In genomic region chr17:50297407-50297865, GRCh38 we compare ENCODE assay signal across 8 cellular contexts. TPM values are rescaled to one million over a fixed set of nuclear protein-coding genes. Genes with fewer than 3 reads are reported as not detected.
DNase-seq lines count a peak whose midpoint lies in the region; ATAC-seq, FAIRE-seq and TF ChIP-seq lines count a peak whose summit lies in the region.

No MANE protein-coding gene starts in this region.

- H3K27me3 Mint-ChIP-seq in activated B cell treated with CpG ODN at 0.5 μM for 24 hours = peaks cover 17% of the 10 kb centered on the region

- H3K4me2 ChIP-seq in A549 = no peak overlapping the region

- H3K36me3 Mint-ChIP-seq in activated B cell treated with CpG ODN at 0.5 μM for 24 hours (ENCODE audit: low read depth) = no peaks in the 10 kb centered on the region

- ATAC-seq in A549 = peak; percentile 93 to 99
- ATAC-seq in GM18909 (IDR thresholded peaks at IDR 0.05; ENCODE audit: poor library complexity, unreplicated experiment) = peak; percentile 57
- peak; percentile 100 for ATAC-seq in activated B cell treated with CpG ODN at 0.5 μM for 24 hours (ENCODE audit: low read depth)
- no peak for ATAC-seq in GM18511 (IDR thresholded peaks at IDR 0.05; ENCODE audit: unreplicated experiment)

- no peak for TF ChIP-seq EP300 in A549 (IDR thresholded peaks at IDR 0.05)

- intact Hi-C loops in activated B cell treated with CpG ODN at 0.5 μM for 24 hours (cut with micrococcal nuclease) (loop anchor here (1.0 to 10.0 kb wide), 6 partner anchors 24 to 433 kb away; no protein-coding TSS in a partner anchor), breast epithelium (cut with DNase I; ENCODE audit: low total_unique reads) (no loop called here)

- no peaks in the 10 kb centered on the region for H3K27me3 ChIP-seq in breast epithelium

- no peaks in the 10 kb centered on the region for H3K9me3 Mint-ChIP-seq in activated B cell treated with CpG ODN at 0.5 μM for 24 hours

- peak; percentile 100 for TF ChIP-seq RAD21 in A549 (conservative IDR thresholded peaks at IDR 0.05 in 1 of 2, IDR thresholded peaks at IDR 0.05 in 1 of 2)

- H3K4me3 Mint-ChIP-seq in activated B cell treated with CpG ODN at 0.5 μM for 24 hours = no peak overlapping the region

- no peaks in the 10 kb centered on the region for H3K4me1 Mint-ChIP-seq in activated B cell treated with CpG ODN at 0.5 μM for 24 hours

- H3K27ac Mint-ChIP-seq in activated B cell treated with CpG ODN at 0.5 μM for 24 hours = no peak overlapping the region

- peak; percentile 99 for TF ChIP-seq CTCF in A549 (IDR thresholded peaks at IDR 0.05)
- TF ChIP-seq CTCF in activated B cell treated with CpG ODN at 0.5 μM for 24 hours (IDR thresholded peaks at IDR 0.05) = peak; percentile 21
- peak; percentile 82 to 98 (median 94) for TF ChIP-seq CTCF in breast epithelium (IDR thresholded peaks at IDR 0.05)

- no peaks in the 10 kb centered on the region for H3K36me3 ChIP-seq in breast epithelium

- POLR2A ChIA-PET in A549 (lab: Yijun Ruan, JAX) = no interaction called here
- POLR2A ChIA-PET in activated B cell treated with CpG ODN at 0.5 μM for 24 hours (lab: Charles Lee) = interaction anchor here (0.6 to 1.0 kb wide), 3 partner anchors 100 to 181 kb away, joined by 3 to 5 read pairs (median 5); partner anchors contain the start of gene LRRC59

- peak; percentile 81 to 90 for DNase-seq in A549 (ENCODE audit: low read depth in 1 of 2, low spot score in 1 of 2)
- peak; percentile 63 for DNase-seq in NCI-H2171 (lab: John Stamatoyannopoulos, UW)
- peak; percentile 67 for DNase-seq in activated B cell treated with CpG ODN at 0.5 μM for 24 hours
- DNase-seq in breast epithelium (ENCODE audit: low spot score in 2 of 2) = peak; percentile 80 to 89
- peak; percentile 81 for DNase-seq in kidney tubule cell (ENCODE audit: low spot score)
- peak; percentile 82 to 87 for DNase-seq in stimulated activated CD4-positive, alpha-beta T cell treated with anti-CD3 and anti-CD28 coated beads, Interleukin-2, amount 100 ng/mL, for 48 hours

- WGBS in A549 (ENCODE audit: missing lambda C conversion rate) = 15% methylated on average over 7 of the region's 7 CpGs

- H3K4me3 ChIP-seq in A549 (no peak overlapping the region), breast epithelium (no peak overlapping the region)

- H3K9me3 ChIP-seq in A549 (no peaks in the 10 kb centered on the region), breast epithelium (no peaks in the 10 kb centered on the region)

- CTCF ChIA-PET in A549 (lab: Yijun Ruan, JAX) (interaction anchor here (0.6 to 46.2 kb wide), 63 partner anchors 2 to 554 kb away, joined by 3 to 1256 read pairs (median 4); partner anchors contain the start of genes COL1A1, PDK2, SGCA and TMEM92), activated B cell treated with CpG ODN at 0.5 μM for 24 hours (lab: Charles Lee) (interaction anchor here (0.7 to 8.3 kb wide), 14 partner anchors 9 to 299 kb away, joined by 3 to 98 read pairs (median 4); partner anchors contain the start of genes COL1A1 and PDK2)

- no peak for FAIRE-seq in A549 (lab: Jason Lieb, UNC)

- no peak overlapping the region for H3K27ac ChIP-seq in A549
- H3K27ac ChIP-seq in breast epithelium = no peak overlapping the region

- H3K4me1 ChIP-seq in A549 = no peaks in the 10 kb centered on the region
- no peaks in the 10 kb centered on the region for H3K4me1 ChIP-seq in breast epithelium

- TF ChIP-seq POLR2A in A549 (IDR thresholded peaks at IDR 0.05; ENCODE audit: low read length) (no peak), breast epithelium (IDR thresholded peaks at IDR 0.05) (no peak)

TF ChIP-seq in A549, 52 proteins besides CTCF, POLR2A, EP300 and RAD21:
- 0 out of 2 replicates have a peak, but pooled peaks have one; percentile 49 for TF ChIP-seq MAZ (IDR thresholded peaks at IDR 0.05; ENCODE audit: borderline replicate concordance, low read depth, low read length)
- TF ChIP-seq SMC3 (IDR thresholded peaks at IDR 0.05) = peak; percentile 100
- TF ChIP-seq CEBPB (IDR thresholded peaks at IDR 0.05) = no peak
- no peak for TF ChIP-seq TFCP2L1 (CRISPR knock-in tag; IDR thresholded peaks at IDR 0.05)
- TF ChIP-seq JUN (IDR thresholded peaks at IDR 0.05) = no peak

RNA-seq across cellular contexts. Expression of gene TMEM92, which starts 23.2 kb away (rescaled TPM):
- polyA plus RNA-seq in A549 (2011; rRNA removed) = 10.3 and 11.9 TPM in 2 replicates
- polyA plus RNA-seq in A549 (2012; cell fraction: cytosol; rRNA removed) = 14.4 and 16.7 TPM in 2 replicates
- 17.9 and 18.6 TPM in 2 replicates for polyA plus RNA-seq in A549 (2012; cell fraction: nucleus; rRNA removed)
- polyA plus RNA-seq in A549 (2017; fragmentation: RNase III; extraction: RNeasy Plus Mini Kit Qiagen cat#74134 plus additional on column Dnase treatment) = 22.7 to 27.5 TPM (median 25.1 TPM) in 3 replicates
- polyA minus RNA-seq in A549 (2011; rRNA and poly(A)+ RNA removed) = 11.4 and 13.0 TPM in 2 replicates
- not detected in 2 replicates for total RNA-seq in activated B cell treated with CpG ODN at 0.5 μM for 24 hours
- total RNA-seq in breast epithelium = under 1 TPM in 1 of 3 donors, not detected in 2; 0.33 TPM

RNA-seq across cellular contexts. Expression of gene XYLT2, which starts 48.5 kb away (rescaled TPM):
- 9.7 and 10.5 TPM in 2 replicates for polyA plus RNA-seq in A549 (2011; rRNA removed)
- 14.3 and 19.8 TPM in 2 replicates for polyA plus RNA-seq in A549 (2012; cell fraction: cytosol; rRNA removed)
- 51.1 and 61.3 TPM in 2 replicates for polyA plus RNA-seq in A549 (2012; cell fraction: nucleus; rRNA removed)
- 13.7 to 15.9 TPM (median 15.8 TPM) in 3 replicates for polyA plus RNA-seq in A549 (2017; fragmentation: RNase III; extraction: RNeasy Plus Mini Kit Qiagen cat#74134 plus additional on column Dnase treatment)
- polyA minus RNA-seq in A549 (2011; rRNA and poly(A)+ RNA removed) = 23.1 and 26.8 TPM in 2 replicates
- total RNA-seq in activated B cell treated with CpG ODN at 0.5 μM for 24 hours = 20.3 and 21.4 TPM in 2 replicates
- total RNA-seq in breast epithelium = 10 to 100 TPM; 13.6 to 27.5 (median 24.4) TPM

Comparison
In these comparisons a context has a peak if more than half of its experiments do, and no peak if none do; other contexts are left out.
1. CTCF ChIP-seq: peak in every context shown above with its lines; median percentile 99 in A549; 94 in breast epithelium; 21 in activated B cell treated with CpG ODN at 0.5 μM for 24 hours.